ENCODE assay signal across 1 cellular context in the genomic region with DNA sequence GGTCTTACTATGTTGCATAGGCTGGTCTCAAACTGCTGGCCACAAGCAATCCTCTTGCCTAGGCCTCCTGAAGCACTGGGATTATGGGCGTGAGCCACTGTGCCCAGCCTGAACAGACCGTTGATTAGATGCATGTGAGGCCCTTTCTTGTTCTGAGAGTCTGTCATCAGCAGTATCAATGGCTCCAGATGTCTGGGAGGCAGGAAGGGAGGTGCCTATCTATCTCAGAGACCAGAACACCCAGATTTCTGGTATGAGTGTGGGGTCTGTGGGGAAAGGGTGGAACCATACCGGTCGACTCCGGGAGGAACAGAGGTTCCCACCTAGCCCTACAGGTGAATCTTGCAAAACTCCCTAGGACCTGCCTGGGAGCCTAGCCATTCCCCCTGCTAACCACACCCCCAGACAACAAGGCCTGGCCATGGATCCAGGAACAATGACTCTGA.
TF ChIP-seq lines count a peak whose summit lies in the region.

No MANE protein-coding gene starts in this region.

TF ChIP-seq in K562, 482 proteins besides CTCF, POLR2A, EP300 and RAD21 (continued from another document and continues in another):
- TF ChIP-seq, protein P1, sequence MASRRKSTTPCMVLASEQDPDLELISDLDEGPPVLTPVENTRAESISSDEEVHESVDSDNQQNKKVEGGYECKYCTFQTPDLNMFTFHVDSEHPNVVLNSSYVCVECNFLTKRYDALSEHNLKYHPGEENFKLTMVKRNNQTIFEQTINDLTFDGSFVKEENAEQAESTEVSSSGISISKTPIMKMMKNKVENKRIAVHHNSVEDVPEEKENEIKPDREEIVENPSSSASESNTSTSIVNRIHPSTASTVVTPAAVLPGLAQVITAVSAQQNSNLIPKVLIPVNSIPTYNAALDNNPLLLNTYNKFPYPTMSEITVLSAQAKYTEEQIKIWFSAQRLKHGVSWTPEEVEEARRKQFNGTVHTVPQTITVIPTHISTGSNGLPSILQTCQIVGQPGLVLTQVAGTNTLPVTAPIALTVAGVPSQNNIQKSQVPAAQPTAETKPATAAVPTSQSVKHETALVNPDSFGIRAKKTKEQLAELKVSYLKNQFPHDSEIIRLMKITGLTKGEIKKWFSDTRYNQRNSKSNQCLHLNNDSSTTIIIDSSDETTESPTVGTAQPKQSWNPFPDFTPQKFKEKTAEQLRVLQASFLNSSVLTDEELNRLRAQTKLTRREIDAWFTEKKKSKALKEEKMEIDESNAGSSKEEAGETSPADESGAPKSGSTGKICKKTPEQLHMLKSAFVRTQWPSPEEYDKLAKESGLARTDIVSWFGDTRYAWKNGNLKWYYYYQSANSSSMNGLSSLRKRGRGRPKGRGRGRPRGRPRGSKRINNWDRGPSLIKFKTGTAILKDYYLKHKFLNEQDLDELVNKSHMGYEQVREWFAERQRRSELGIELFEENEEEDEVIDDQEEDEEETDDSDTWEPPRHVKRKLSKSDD (conservative IDR thresholded peaks at IDR 0.05; ENCODE audit: low read length), result no peak
- TF ChIP-seq BDP1 (IDR thresholded peaks at IDR 0.05; ENCODE audit: insufficient read depth, insufficient read length) (no peak), SAP30 (IDR thresholded peaks at IDR 0.05; ENCODE audit: borderline replicate concordance, insufficient read depth, low read depth, low read length, poor library complexity, severe bottlenecking) (no peak), CEBPG (CRISPR knock-in tag; IDR thresholded peaks at IDR 0.05) (no peak), CEBPG (tag; conservative IDR thresholded peaks at IDR 0.05 in 1 of 2, IDR thresholded peaks at IDR 0.05 in 1 of 2) (no peak), POLR2AphosphoS2 (IDR thresholded peaks at IDR 0.05; ENCODE audit: low read length) (no peak; the same call in 1 of the 2 replicates), POLR2AphosphoS5 (IDR thresholded peaks at IDR 0.05; ENCODE audit: control insufficient read depth, insufficient read depth, low read depth, low read length) (peak; percentile 94), ZNF212 (CRISPR knock-in tag; IDR thresholded peaks at IDR 0.05) (no peak), RBFOX2 (IDR thresholded peaks at IDR 0.05; ENCODE audit: low read depth, low read length) (no peak), ZC3H11A (IDR thresholded peaks at IDR 0.05; ENCODE audit: low read depth, low read length) (no peak), ZNF282 (CRISPR knock-in tag; IDR thresholded peaks at IDR 0.05) (no peak), HDAC3 (IDR thresholded peaks at IDR 0.05; ENCODE audit: borderline replicate concordance, partially characterized antibody) (peak; percentile 85), RBM25 (IDR thresholded peaks at IDR 0.05; ENCODE audit: low read depth, low read length, severe bottlenecking) (no peak), CEBPB (tag; IDR thresholded peaks at IDR 0.05) (no peak), TRIM24 (IDR thresholded peaks at IDR 0.05) (peak; percentile 72 to 73), SOX6 (IDR thresholded peaks at IDR 0.05) (peak; percentile 78; the same call in 1 of the 2 replicates), ZNF79 (CRISPR knock-in tag; IDR thresholded peaks at IDR 0.05; ENCODE audit: low read depth) (no peak), ZFP36 (IDR thresholded peaks at IDR 0.05; ENCODE audit: low read depth, low read length, partially characterized antibody) (no peak), SMAD4 (CRISPR knock-in tag; conservative IDR thresholded peaks at IDR 0.05) (peak; percentile 96), SUPT5H (IDR thresholded peaks at IDR 0.05) (no peak), SIN3B (IDR thresholded peaks at IDR 0.05; ENCODE audit: low read depth) (no peak), MIER1 (IDR thresholded peaks at IDR 0.05; ENCODE audit: low read depth) (no peak), HNRNPL (IDR thresholded peaks at IDR 0.05; ENCODE audit: low read depth, low read length) (0 out of 2 replicates have a peak, but pooled peaks have one; percentile 14), ZNF324 (CRISPR knock-in tag; IDR thresholded peaks at IDR 0.05) (no peak), EZH2 (IDR thresholded peaks at IDR 0.05; ENCODE audit: borderline replicate concordance, low read depth, low read length) (no peak), BRF1 (IDR thresholded peaks at IDR 0.05; ENCODE audit: borderline replicate concordance, extremely low read depth, insufficient read length) (no peak), KLF10 (CRISPR knock-in tag; IDR thresholded peaks at IDR 0.05) (no peak), HDAC1 (IDR thresholded peaks at IDR 0.05) (peak in 1 of 2 experiments; percentile 72; a peak in 3 of 4 replicates), DMBX1 (CRISPR knock-in tag; IDR thresholded peaks at IDR 0.05; ENCODE audit: borderline replicate concordance) (peak; percentile 87; the same call in 1 of the 2 replicates), SIX5 (IDR thresholded peaks at IDR 0.05; ENCODE audit: borderline replicate concordance in 1 of 2, insufficient read depth in 1 of 2, low read depth in 1 of 2, low read length in 2 of 2) (no peak), CTBP1 (IDR thresholded peaks at IDR 0.05; ENCODE audit: borderline replicate concordance) (peak; percentile 60), FOSL1 (tag; conservative IDR thresholded peaks at IDR 0.05) (no peak), PTBP1 (IDR thresholded peaks at IDR 0.05; ENCODE audit: low read depth, low read length) (0 out of 2 replicates have a peak, but pooled peaks have one; percentile 22), ZNF384 (IDR thresholded peaks at IDR 0.05; ENCODE audit: low read depth, low read length) (no peak), GABPB2 (CRISPR knock-in tag; conservative IDR thresholded peaks at IDR 0.05) (no peak), ZNF184 (CRISPR knock-in tag; IDR thresholded peaks at IDR 0.05) (no peak)
- TF ChIP-seq, protein P2, sequence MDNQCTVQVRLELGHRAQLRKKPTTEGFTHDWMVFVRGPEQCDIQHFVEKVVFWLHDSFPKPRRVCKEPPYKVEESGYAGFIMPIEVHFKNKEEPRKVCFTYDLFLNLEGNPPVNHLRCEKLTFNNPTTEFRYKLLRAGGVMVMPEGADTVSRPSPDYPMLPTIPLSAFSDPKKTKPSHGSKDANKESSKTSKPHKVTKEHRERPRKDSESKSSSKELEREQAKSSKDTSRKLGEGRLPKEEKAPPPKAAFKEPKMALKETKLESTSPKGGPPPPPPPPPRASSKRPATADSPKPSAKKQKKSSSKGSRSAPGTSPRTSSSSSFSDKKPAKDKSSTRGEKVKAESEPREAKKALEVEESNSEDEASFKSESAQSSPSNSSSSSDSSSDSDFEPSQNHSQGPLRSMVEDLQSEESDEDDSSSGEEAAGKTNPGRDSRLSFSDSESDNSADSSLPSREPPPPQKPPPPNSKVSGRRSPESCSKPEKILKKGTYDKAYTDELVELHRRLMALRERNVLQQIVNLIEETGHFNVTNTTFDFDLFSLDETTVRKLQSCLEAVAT (IDR thresholded peaks at IDR 0.05), result no peak
- TF ChIP-seq, protein P3, sequence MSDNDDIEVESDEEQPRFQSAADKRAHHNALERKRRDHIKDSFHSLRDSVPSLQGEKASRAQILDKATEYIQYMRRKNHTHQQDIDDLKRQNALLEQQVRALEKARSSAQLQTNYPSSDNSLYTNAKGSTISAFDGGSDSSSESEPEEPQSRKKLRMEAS (CRISPR knock-in tag; IDR thresholded peaks at IDR 0.05), result peak; percentile 42; the same call in 1 of the 2 replicates
- TF ChIP-seq, protein P4, sequence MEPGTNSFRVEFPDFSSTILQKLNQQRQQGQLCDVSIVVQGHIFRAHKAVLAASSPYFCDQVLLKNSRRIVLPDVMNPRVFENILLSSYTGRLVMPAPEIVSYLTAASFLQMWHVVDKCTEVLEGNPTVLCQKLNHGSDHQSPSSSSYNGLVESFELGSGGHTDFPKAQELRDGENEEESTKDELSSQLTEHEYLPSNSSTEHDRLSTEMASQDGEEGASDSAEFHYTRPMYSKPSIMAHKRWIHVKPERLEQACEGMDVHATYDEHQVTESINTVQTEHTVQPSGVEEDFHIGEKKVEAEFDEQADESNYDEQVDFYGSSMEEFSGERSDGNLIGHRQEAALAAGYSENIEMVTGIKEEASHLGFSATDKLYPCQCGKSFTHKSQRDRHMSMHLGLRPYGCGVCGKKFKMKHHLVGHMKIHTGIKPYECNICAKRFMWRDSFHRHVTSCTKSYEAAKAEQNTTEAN (CRISPR knock-in tag; IDR thresholded peaks at IDR 0.05), result no peak
- TF ChIP-seq, protein P5, sequence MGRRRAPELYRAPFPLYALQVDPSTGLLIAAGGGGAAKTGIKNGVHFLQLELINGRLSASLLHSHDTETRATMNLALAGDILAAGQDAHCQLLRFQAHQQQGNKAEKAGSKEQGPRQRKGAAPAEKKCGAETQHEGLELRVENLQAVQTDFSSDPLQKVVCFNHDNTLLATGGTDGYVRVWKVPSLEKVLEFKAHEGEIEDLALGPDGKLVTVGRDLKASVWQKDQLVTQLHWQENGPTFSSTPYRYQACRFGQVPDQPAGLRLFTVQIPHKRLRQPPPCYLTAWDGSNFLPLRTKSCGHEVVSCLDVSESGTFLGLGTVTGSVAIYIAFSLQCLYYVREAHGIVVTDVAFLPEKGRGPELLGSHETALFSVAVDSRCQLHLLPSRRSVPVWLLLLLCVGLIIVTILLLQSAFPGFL (CRISPR knock-in tag; IDR thresholded peaks at IDR 0.05), result no peak
- TF ChIP-seq, protein P6, sequence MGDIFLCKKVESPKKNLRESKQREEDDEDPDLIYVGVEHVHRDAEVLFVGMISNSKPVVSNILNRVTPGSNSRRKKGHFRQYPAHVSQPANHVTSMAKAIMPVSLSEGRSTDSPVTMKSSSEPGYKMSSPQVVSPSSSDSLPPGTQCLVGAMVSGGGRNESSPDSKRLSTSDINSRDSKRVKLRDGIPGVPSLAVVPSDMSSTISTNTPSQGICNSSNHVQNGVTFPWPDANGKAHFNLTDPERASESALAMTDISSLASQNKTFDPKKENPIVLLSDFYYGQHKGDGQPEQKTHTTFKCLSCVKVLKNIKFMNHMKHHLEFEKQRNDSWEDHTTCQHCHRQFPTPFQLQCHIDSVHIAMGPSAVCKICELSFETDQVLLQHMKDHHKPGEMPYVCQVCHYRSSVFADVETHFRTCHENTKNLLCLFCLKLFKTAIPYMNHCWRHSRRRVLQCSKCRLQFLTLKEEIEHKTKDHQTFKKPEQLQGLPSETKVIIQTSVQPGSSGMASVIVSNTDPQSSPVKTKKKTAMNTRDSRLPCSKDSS (IDR thresholded peaks at IDR 0.05; ENCODE audit: low read depth, partially characterized antibody), result no peak
- TF ChIP-seq, protein P7, sequence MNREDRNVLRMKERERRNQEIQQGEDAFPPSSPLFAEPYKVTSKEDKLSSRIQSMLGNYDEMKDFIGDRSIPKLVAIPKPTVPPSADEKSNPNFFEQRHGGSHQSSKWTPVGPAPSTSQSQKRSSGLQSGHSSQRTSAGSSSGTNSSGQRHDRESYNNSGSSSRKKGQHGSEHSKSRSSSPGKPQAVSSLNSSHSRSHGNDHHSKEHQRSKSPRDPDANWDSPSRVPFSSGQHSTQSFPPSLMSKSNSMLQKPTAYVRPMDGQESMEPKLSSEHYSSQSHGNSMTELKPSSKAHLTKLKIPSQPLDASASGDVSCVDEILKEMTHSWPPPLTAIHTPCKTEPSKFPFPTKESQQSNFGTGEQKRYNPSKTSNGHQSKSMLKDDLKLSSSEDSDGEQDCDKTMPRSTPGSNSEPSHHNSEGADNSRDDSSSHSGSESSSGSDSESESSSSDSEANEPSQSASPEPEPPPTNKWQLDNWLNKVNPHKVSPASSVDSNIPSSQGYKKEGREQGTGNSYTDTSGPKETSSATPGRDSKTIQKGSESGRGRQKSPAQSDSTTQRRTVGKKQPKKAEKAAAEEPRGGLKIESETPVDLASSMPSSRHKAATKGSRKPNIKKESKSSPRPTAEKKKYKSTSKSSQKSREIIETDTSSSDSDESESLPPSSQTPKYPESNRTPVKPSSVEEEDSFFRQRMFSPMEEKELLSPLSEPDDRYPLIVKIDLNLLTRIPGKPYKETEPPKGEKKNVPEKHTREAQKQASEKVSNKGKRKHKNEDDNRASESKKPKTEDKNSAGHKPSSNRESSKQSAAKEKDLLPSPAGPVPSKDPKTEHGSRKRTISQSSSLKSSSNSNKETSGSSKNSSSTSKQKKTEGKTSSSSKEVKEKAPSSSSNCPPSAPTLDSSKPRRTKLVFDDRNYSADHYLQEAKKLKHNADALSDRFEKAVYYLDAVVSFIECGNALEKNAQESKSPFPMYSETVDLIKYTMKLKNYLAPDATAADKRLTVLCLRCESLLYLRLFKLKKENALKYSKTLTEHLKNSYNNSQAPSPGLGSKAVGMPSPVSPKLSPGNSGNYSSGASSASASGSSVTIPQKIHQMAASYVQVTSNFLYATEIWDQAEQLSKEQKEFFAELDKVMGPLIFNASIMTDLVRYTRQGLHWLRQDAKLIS (CRISPR knock-in tag; IDR thresholded peaks at IDR 0.05), result no peak
- TF ChIP-seq, protein P8, sequence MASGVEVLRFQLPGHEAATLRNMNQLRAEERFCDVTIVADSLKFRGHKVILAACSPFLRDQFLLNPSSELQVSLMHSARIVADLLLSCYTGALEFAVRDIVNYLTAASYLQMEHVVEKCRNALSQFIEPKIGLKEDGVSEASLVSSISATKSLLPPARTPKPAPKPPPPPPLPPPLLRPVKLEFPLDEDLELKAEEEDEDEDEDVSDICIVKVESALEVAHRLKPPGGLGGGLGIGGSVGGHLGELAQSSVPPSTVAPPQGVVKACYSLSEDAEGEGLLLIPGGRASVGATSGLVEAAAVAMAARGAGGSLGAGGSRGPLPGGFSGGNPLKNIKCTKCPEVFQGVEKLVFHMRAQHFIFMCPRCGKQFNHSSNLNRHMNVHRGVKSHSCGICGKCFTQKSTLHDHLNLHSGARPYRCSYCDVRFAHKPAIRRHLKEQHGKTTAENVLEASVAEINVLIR (CRISPR knock-in tag; IDR thresholded peaks at IDR 0.05), result no peak
- TF ChIP-seq, protein P9, sequence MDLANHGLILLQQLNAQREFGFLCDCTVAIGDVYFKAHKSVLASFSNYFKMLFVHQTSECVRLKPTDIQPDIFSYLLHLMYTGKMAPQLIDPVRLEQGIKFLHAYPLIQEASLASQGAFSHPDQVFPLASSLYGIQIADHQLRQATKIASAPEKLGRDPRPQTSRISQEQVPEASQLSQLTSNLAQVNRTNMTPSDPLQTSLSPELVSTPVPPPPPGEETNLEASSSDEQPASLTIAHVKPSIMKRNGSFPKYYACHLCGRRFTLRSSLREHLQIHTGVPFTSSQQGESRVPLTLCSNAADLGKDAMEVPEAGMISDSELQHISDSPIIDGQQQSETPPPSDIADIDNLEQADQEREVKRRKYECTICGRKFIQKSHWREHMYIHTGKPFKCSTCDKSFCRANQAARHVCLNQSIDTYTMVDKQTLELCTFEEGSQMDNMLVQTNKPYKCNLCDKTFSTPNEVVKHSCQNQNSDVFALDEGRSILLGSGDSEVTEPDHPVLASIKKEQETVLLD (IDR thresholded peaks at IDR 0.05), result no peak
